24 cellular contexts compared by ENCODE assay signal in genomic region chr7:4078580-4078979, GRCh38.
DNase-seq lines count a peak whose midpoint lies in the region; TF ChIP-seq lines count a peak whose summit lies in the region.
"Had no signal": no experiment of that assay in that cellular context is flagged by ENCODE, and none has a peak within 500 bp of the region (broad histone marks: within the 10 kb centered on the region; RNA-seq: fewer than 3 reads in every experiment).

No MANE protein-coding gene starts in this region.

- peak; percentile 44 for DNase-seq in right atrium auricular region (ENCODE audit: low spot score)
- no peak for DNase-seq in cardiac septum (ENCODE audit: low spot score)
- no peak for DNase-seq in neuronal stem cell (ENCODE audit: low spot score)
- DNase-seq in stomach: peak; percentile 5
- no peak for DNase-seq in tibial artery
- no peak for DNase-seq in HUDEP-2 (lab: John Stamatoyannopoulos, UW; ENCODE audit: unreplicated experiment in 76 of 76)
- no peak for DNase-seq in transverse colon
- DNase-seq: 8988T; ACHN; BE2C; C1 segment of cervical spinal cord; CD4-positive, alpha-beta memory T cell; CD4-positive, CD25-positive, alpha-beta regulatory T cell; CD8-positive, alpha-beta memory T cell; COR-L47; DMS 273 treated with DMSO at 0.1 percent for 48 hours; DMS153; DMS53; DMS79; DND-41; EL; GDM1 had no signal

- no peak overlapping the region for H2BK12ac ChIP-seq in neuronal stem cell (ENCODE audit: low read length)

- H3K27me3 ChIP-seq in right atrium auricular region (no peaks in the 10 kb centered on the region), neuronal stem cell (ENCODE audit: control insufficient read depth in 3 of 3, insufficient read depth in 3 of 3, low read depth in 1 of 3, low read length in 3 of 3) (no peaks in the 10 kb centered on the region), stomach (no peaks in the 10 kb centered on the region), tibial artery (no peaks in the 10 kb centered on the region), transverse colon (no peaks in the 10 kb centered on the region)
- H3K27me3 ChIP-seq: BE2C, BLaER1 had no signal

- no peak overlapping the region for H2AFZ ChIP-seq in neuronal stem cell (ENCODE audit: low read length)

- H4K8ac ChIP-seq in neuronal stem cell (ENCODE audit: low read depth, low read length): no peak overlapping the region

- no peak overlapping the region for H4K91ac ChIP-seq in neuronal stem cell (ENCODE audit: low read depth, low read length, poor library complexity)

- no peak overlapping the region for H2BK15ac ChIP-seq in neuronal stem cell (ENCODE audit: low read length)

- TF ChIP-seq CTCF in right atrium auricular region (IDR thresholded peaks at IDR 0.05) (no peak), stomach (IDR thresholded peaks at IDR 0.05) (no peak), tibial artery (IDR thresholded peaks at IDR 0.05) (no peak), transverse colon (IDR thresholded peaks at IDR 0.05) (no peak)

- in situ Hi-C loops in transverse colon (cut with MboI; ENCODE audit: low pct_ligation_motif_present in 1 of 4, low pct_unique_long_range_greater_than_20kb in 1 of 4, low sequenced_read_pairs in 3 of 4): no loop called here

- H2AK5ac ChIP-seq in neuronal stem cell (ENCODE audit: low read depth, low read length): peak overlapping the region; percentile 13

- H2BK120ac ChIP-seq in neuronal stem cell (ENCODE audit: low read depth, low read length): no peak overlapping the region

- no peak overlapping the region for H3K23ac ChIP-seq in neuronal stem cell (ENCODE audit: low read depth, low read length, poor library complexity)

- no peak overlapping the region for H3K4ac ChIP-seq in neuronal stem cell (ENCODE audit: low read length)

- H3K9me3 ChIP-seq in right atrium auricular region: no peaks in the 10 kb centered on the region
- H3K9me3 ChIP-seq in neuronal stem cell (replicated peaks in 1 of 2; ENCODE audit: control insufficient read depth in 2 of 2, insufficient read depth in 1 of 2, low read depth in 1 of 2, low read length in 2 of 2): peaks cover 0 to 9% of the 10 kb centered on the region in 2 donors
- no peaks in the 10 kb centered on the region for H3K9me3 ChIP-seq in stomach
- no peaks in the 10 kb centered on the region for H3K9me3 ChIP-seq in tibial artery
- H3K9me3 ChIP-seq in transverse colon: no peaks in the 10 kb centered on the region
- H3K9me3 ChIP-seq: BE2C had no signal

- H3K4me3 ChIP-seq in right atrium auricular region (no peak overlapping the region), neuronal stem cell (ENCODE audit: low read length in 2 of 2) (no peak overlapping the region), stomach (no peak overlapping the region), tibial artery (no peak overlapping the region), transverse colon (no peak overlapping the region)
- H3K4me3 ChIP-seq: BLaER1, GM12878 had no signal

- H3K4me2 ChIP-seq in neuronal stem cell (ENCODE audit: insufficient read depth, low read length, poor library complexity, severe bottlenecking): no peak overlapping the region
- H3K4me2 ChIP-seq: BLaER1 had no signal

- no peak overlapping the region for H3K18ac ChIP-seq in neuronal stem cell (ENCODE audit: low read length)

- no CpG with 5 or more reads among the region's 13 CpGs for WGBS in neuronal stem cell (ENCODE audit: extremely low coverage in 2 of 2, insufficient read length in 2 of 2, insufficient replicate concordance in 1 of 2), 2 donors
- 80 to 92% (median 88%) methylated on average over 13 of the region's 13 CpGs for WGBS in stomach, 5 donors
- WGBS in transverse colon (ENCODE audit: low coverage in 1 of 2), 2 donors: 62 to 92% methylated on average over 4 to 13 of the region's 13 CpGs

- H3K4me1 ChIP-seq in right atrium auricular region (no peaks in the 10 kb centered on the region), neuronal stem cell (ENCODE audit: control insufficient read depth in 2 of 2, insufficient read depth in 1 of 2, low read depth in 1 of 2, low read length in 2 of 2) (no peaks in the 10 kb centered on the region), stomach (no peaks in the 10 kb centered on the region), tibial artery (no peaks in the 10 kb centered on the region), transverse colon (no peaks in the 10 kb centered on the region)
- H3K4me1 ChIP-seq: BE2C had no signal

- intact Hi-C loops in cardiac septum (cut with DNase I): no loop called here
- intact Hi-C loops in stomach (cut with DNase I; ENCODE audit: low total_unique reads): no loop called here
- intact Hi-C loops in tibial artery (cut with DNase I; ENCODE audit: low total_unique reads): no loop called here
- intact Hi-C loops in transverse colon (cut with DNase I; ENCODE audit: low total_unique reads): loop anchor here (10.0 kb wide), 1 partner anchor 336 kb away; no protein-coding TSS in a partner anchor

- H3K9ac ChIP-seq in neuronal stem cell (ENCODE audit: low read depth, low read length, poor library complexity): no peak overlapping the region
- H3K9ac ChIP-seq: BLaER1 had no signal

- TF ChIP-seq POLR2A in stomach (IDR thresholded peaks at IDR 0.05) (no peak), transverse colon (IDR thresholded peaks at IDR 0.05) (no peak)

- no peak overlapping the region for H2BK5ac ChIP-seq in neuronal stem cell (ENCODE audit: low read length)

- H3K79me1 ChIP-seq in neuronal stem cell (ENCODE audit: low read depth, low read length): no peaks in the 10 kb centered on the region

- H3K27ac ChIP-seq in right atrium auricular region (no peak overlapping the region), neuronal stem cell (replicated peaks; ENCODE audit: low read length) (no peak overlapping the region), stomach (no peak overlapping the region), tibial artery (no peak overlapping the region), transverse colon (no peak overlapping the region)
- H3K27ac ChIP-seq: BLaER1 had no signal

- H3K36me3 ChIP-seq in right atrium auricular region (no peaks in the 10 kb centered on the region), neuronal stem cell (replicated peaks in 1 of 2; ENCODE audit: control insufficient read depth in 2 of 2, insufficient read depth in 2 of 2, low read length in 2 of 2) (peaks cover 0 to 6% of the 10 kb centered on the region in 2 donors), stomach (peaks cover 0 to 7% (median 6%) of the 10 kb centered on the region in 4 donors), tibial artery (peaks cover 24 to 32% (median 25%) of the 10 kb centered on the region in 3 donors), transverse colon (no peaks in the 10 kb centered on the region)
- H3K36me3 ChIP-seq: BE2C, BLaER1 had no signal

- no peak overlapping the region for H3K14ac ChIP-seq in neuronal stem cell (ENCODE audit: low read length)

- TF ChIP-seq EP300 in stomach (IDR thresholded peaks at IDR 0.05) (no peak), transverse colon (IDR thresholded peaks at IDR 0.05; ENCODE audit: low read depth) (no peak)

Comparison
In these comparisons a context has a peak if more than half of its experiments do, and no peak if none do; other contexts are left out.
1. DNase-seq: peak in right atrium auricular region (single experiment) and stomach (single experiment); none in cardiac septum (single experiment), neuronal stem cell (single experiment), tibial artery (0 of 2), HUDEP-2 (0 of 76) and transverse colon (single experiment).